In genomic region chr10:74079914-74080590, GRCh38 we compare ENCODE assay signal across 12 cellular contexts.
DNase-seq lines count a peak whose midpoint lies in the region; FAIRE-seq and TF ChIP-seq lines count a peak whose summit lies in the region.
"Had no signal": no experiment of that assay in that cellular context is flagged by ENCODE, and none has a peak within 500 bp of the region (broad histone marks: within the 10 kb centered on the region; RNA-seq: fewer than 3 reads in every experiment).

No MANE protein-coding gene starts in this region.

- no peaks in the 10 kb centered on the region for H3K9me3 Mint-ChIP-seq in nephron

- peak overlapping the region; percentile 44 to 56 (median 47) for H3K27ac Mint-ChIP-seq in nephron

- FAIRE-seq in GM12891 (lab: Jason Lieb, UNC) (no peak), bronchial epithelial cell (lab: Jason Lieb, UNC) (no peak)

- TF ChIP-seq CTCF in bronchial epithelial cell (IDR thresholded peaks at IDR 0.05; ENCODE audit: insufficient read depth, low read length, severe bottlenecking), result no peak
- no peak for TF ChIP-seq CTCF in nephron (IDR thresholded peaks at IDR 0.05; ENCODE audit: unreplicated experiment in 3 of 3)
- no peak for TF ChIP-seq CTCF in GM10248 (IDR thresholded peaks at IDR 0.05; ENCODE audit: control extremely low read depth, extremely low read depth, low read depth, missing control alignments)

- DNase-seq in GM12891 (ENCODE audit: insufficient read length, low spot score) (no peak), LoVo (ENCODE audit: low spot score) (peak; percentile 51), bronchial epithelial cell (ENCODE audit: low read depth) (peak; percentile 60), GM10248 (ENCODE audit: extremely low spot score) (no peak), DMS 273 (lab: John Stamatoyannopoulos, UW; ENCODE audit: unreplicated experiment) (no peak), NCI-H187 (lab: John Stamatoyannopoulos, UW) (no peak), NCI-H2227 (lab: John Stamatoyannopoulos, UW; ENCODE audit: unreplicated experiment) (no peak)
- DNase-seq: DMS79; NCI-H2029; stimulated activated CD4-positive, alpha-beta T cell treated with anti-CD3 and anti-CD28 coated beads, Interleukin-1b, Interleukin-23, amount 100 ng/mL, for 48 hours; T-helper 1 cell had no signal

- H3K36me3 Mint-ChIP-seq in nephron (ENCODE audit: low read depth), result peaks cover 36% of the 10 kb centered on the region

- no peaks in the 10 kb centered on the region for H3K27me3 Mint-ChIP-seq in nephron (ENCODE audit: low read depth)

- no peak overlapping the region for H3K4me3 Mint-ChIP-seq in nephron

- CTCF ChIA-PET in GM10248 (lab: Yijun Ruan, JAX), result interaction anchor here (0.7 to 6.3 kb wide), 18 partner anchors 14 to 200 kb away, joined by 3 to 63 read pairs (median 8); no protein-coding TSS in a partner anchor

- H3K27me3 ChIP-seq in bronchial epithelial cell (ENCODE audit: control insufficient read depth, insufficient read depth, low read length), result no peaks in the 10 kb centered on the region

- POLR2A ChIA-PET in GM10248 (lab: Yijun Ruan, JAX), result no interaction called here

- no peak for TF ChIP-seq POLR2A in GM12891 (IDR thresholded peaks at IDR 0.05; ENCODE audit: low read depth, low read length)

- no peak overlapping the region for H3K4me3 ChIP-seq in bronchial epithelial cell (ENCODE audit: low read depth, low read length)

- peaks cover 30% of the 10 kb centered on the region for H3K4me1 Mint-ChIP-seq in nephron

- peaks cover 4% of the 10 kb centered on the region for H3K36me3 ChIP-seq in bronchial epithelial cell (ENCODE audit: control insufficient read depth, insufficient read depth, low read length)

TF ChIP-seq in GM12891, 5 proteins besides CTCF, POLR2A, EP300 and RAD21:
- TF ChIP-seq SPI1 (IDR thresholded peaks at IDR 0.05; ENCODE audit: low read depth, low read length) (peak; percentile 57; the same call in 1 of the 2 replicates), PAX5 (IDR thresholded peaks at IDR 0.05; ENCODE audit: insufficient read depth, low read length, severe bottlenecking) (no peak)

Comparison
In these comparisons a context has a peak if more than half of its experiments do, and no peak if none do; other contexts are left out.
1. DNase-seq: peak in LoVo (single experiment) and bronchial epithelial cell (single experiment); none in GM12891 (single experiment), GM10248 (single experiment), DMS 273 (single experiment), NCI-H187 (0 of 2) and NCI-H2227 (single experiment).